Comparison of ENCODE assay signal across 10 cellular contexts in the genomic region with DNA sequence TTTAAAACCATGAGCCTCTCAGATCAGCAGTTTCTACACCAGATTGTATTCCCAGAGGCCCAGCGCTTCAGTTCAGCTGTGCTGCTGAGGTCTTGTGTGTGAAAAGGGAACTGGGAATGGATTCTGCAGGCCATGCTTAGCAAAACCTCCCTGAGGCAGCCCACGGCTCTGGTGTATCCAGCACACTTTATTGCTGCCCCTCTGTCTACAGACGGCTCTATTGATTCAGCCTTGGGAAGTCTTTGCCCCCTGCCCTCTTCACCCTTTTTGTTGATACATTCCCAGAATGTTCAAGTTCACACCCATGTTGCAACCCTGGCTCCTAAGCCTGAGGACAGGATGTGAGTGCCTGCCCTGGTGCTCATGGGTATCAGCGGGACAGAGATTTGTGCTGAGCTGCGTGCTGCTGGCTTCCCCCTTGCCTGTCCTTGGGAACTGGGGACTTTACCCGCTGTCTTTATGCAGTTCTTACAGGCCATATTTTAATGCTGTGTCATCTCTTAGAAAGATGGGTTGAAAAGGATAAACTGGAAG. TPM values are rescaled to one million over a fixed set of nuclear protein-coding genes. Genes with fewer than 3 reads are reported as not detected.
A peak's percentile ranks its signal among the peaks of the same experiment; 100 is the strongest.
DNase-seq lines count a peak whose midpoint lies in the region; ATAC-seq and TF ChIP-seq lines count a peak whose summit lies in the region.
"Had no signal": no experiment of that assay in that cellular context is flagged by ENCODE, and none has a peak within 500 bp of the region (broad histone marks: within the 10 kb centered on the region; RNA-seq: fewer than 3 reads in every experiment).

No MANE protein-coding gene starts in this region.

- TF ChIP-seq EP300 in gastroesophageal sphincter (IDR thresholded peaks at IDR 0.05): no peak

- no peak overlapping the region for H3K4me3 ChIP-seq in gastroesophageal sphincter
- H3K4me3 ChIP-seq: ovary had no signal

- H3K4me1 ChIP-seq in gastroesophageal sphincter: peaks cover 0 to 68% (median 11%) of the 10 kb centered on the region in 3 donors

- no peaks in the 10 kb centered on the region for H3K9me3 ChIP-seq in gastroesophageal sphincter
- H3K9me3 ChIP-seq: ovary had no signal

- no peaks in the 10 kb centered on the region for H3K27me3 ChIP-seq in gastroesophageal sphincter
- H3K27me3 ChIP-seq: ovary had no signal

- no peaks in the 10 kb centered on the region for H3K36me3 ChIP-seq in gastroesophageal sphincter
- H3K36me3 ChIP-seq: ovary had no signal

- DNase-seq in sciatic nerve (ENCODE audit: low spot score) (no peak), KG1 (lab: John Stamatoyannopoulos, UW) (no peak), NCI-H2196 treated with DMSO at 0.1 percent for 48 hours (lab: John Stamatoyannopoulos, UW; ENCODE audit: unreplicated experiment) (no peak), AG08395 (ENCODE audit: low spot score) (no peak)
- no peak for DNase-seq in effector CD4-positive, alpha-beta T cell
- DNase-seq: foreskin fibroblast, ovary had no signal

- no peak for TF ChIP-seq CTCF in gastroesophageal sphincter (IDR thresholded peaks at IDR 0.05)

- peak overlapping the region in 3 of 4 donors; percentile 28 to 52 (median 31) for H3K27ac ChIP-seq in gastroesophageal sphincter
- H3K27ac ChIP-seq: ovary had no signal

- intact Hi-C loops in sciatic nerve (cut with DNase I): no loop called here

- TF ChIP-seq POLR2A in gastroesophageal sphincter (IDR thresholded peaks at IDR 0.05): no peak

- ATAC-seq in GM19463 (IDR thresholded peaks at IDR 0.05; ENCODE audit: unreplicated experiment): peak; percentile 54
- ATAC-seq in HG03432 (IDR thresholded peaks at IDR 0.05; ENCODE audit: unreplicated experiment): peak; percentile 48
- peak; percentile 61 for ATAC-seq in gastroesophageal sphincter
- peak; percentile 75 for ATAC-seq in sciatic nerve

- WGBS in gastroesophageal sphincter (ENCODE audit: low coverage in 1 of 2), 2 donors: 45 to 56% methylated on average over 2 to 6 of the region's 6 CpGs

RNA-seq across cellular contexts. Expression of gene ARHGAP26, which starts 37.3 kb away (rescaled TPM):
- total RNA-seq in gastroesophageal sphincter: 10 to 100 TPM; 15.2 to 41.7 (median 31.7) TPM
- total RNA-seq in sciatic nerve: 71.6 TPM
